ENCODE assay signal across 22 cellular contexts in genomic region chr1:63264161-63264560, GRCh38. TPM values are rescaled to one million over a fixed set of nuclear protein-coding genes. Genes with fewer than 3 reads are reported as not detected.
DNase-seq lines count a peak whose midpoint lies in the region; ATAC-seq, FAIRE-seq and TF ChIP-seq lines count a peak whose summit lies in the region.
"Had no signal": no experiment of that assay in that cellular context is flagged by ENCODE, and none has a peak within 500 bp of the region (broad histone marks: within the 10 kb centered on the region; RNA-seq: fewer than 3 reads in every experiment).

No MANE protein-coding gene starts in this region.

- DNase-seq in GM23338 (ENCODE audit: low spot score), result peak; percentile 5
- peak; percentile 64 for DNase-seq in LNCaP clone FGC (ENCODE audit: low read depth)
- DNase-seq in endothelial cell of umbilical vein (ENCODE audit: low read depth, low spot score), result peak; percentile 23
- peak; percentile 1 for DNase-seq in mesendoderm
- no peak for DNase-seq in activated effector memory CD4-positive, alpha-beta T cell treated with anti-CD3 and anti-CD28 coated beads, Interleukin-2, amount 50 U/mL, for 16 hours
- no peak for DNase-seq in NCI-H1417 (lab: John Stamatoyannopoulos, UW)
- no peak for DNase-seq in HK-2 (ENCODE audit: unreplicated experiment)
- DNase-seq: BE2C; CD4-positive, CD25-positive, alpha-beta regulatory T cell; DMS153; NCI-H1105; NCI-H2081 treated with DMSO at 0.1 percent for 48 hours; NCI-H2171 treated with DMSO at 0.1 percent for 48 hours; NCI-H524 treated with DMSO at 0.1 percent for 48 hours; RPMI8226; SHP77; SW 1271 had no signal

- no CpG with 5 or more reads among the region's 2 CpGs for WGBS in mesendoderm (ENCODE audit: extremely low coverage, insufficient coverage, low lambda C conversion rate)

- no peaks in the 10 kb centered on the region for H3K36me3 Mint-ChIP-seq in GM23338 (ENCODE audit: low read depth)
- H3K36me3 Mint-ChIP-seq: CD4-positive, CD25-positive, alpha-beta regulatory T cell had no signal

- no peak overlapping the region for H4K8ac ChIP-seq in mesendoderm (ENCODE audit: low read depth, low read length)

- H3K79me1 ChIP-seq in mesendoderm (ENCODE audit: low read length), result no peaks in the 10 kb centered on the region

- H3K4me1 Mint-ChIP-seq in GM23338, result peaks cover 7% of the 10 kb centered on the region
- H3K4me1 Mint-ChIP-seq: CD4-positive, CD25-positive, alpha-beta regulatory T cell had no signal

- H3K18ac ChIP-seq in mesendoderm (ENCODE audit: low read length), result no peak overlapping the region

- no peak overlapping the region for H3K27ac Mint-ChIP-seq in GM23338
- H3K27ac Mint-ChIP-seq: CD4-positive, CD25-positive, alpha-beta regulatory T cell had no signal

- H2BK120ac ChIP-seq in mesendoderm (ENCODE audit: low read depth, low read length), result no peak overlapping the region

- no TSS peak for BruUV-seq in endothelial cell of umbilical vein (replicated peaks; lab: Mats Ljungman, UMichigan)

- peak; percentile 9 to 45; a peak in 2 of 4 replicates for TF ChIP-seq CTCF in GM23338 (conservative IDR thresholded peaks at IDR 0.05; ENCODE audit: low read depth in 2 of 2)
- no peak for TF ChIP-seq CTCF in LNCaP clone FGC (IDR thresholded peaks at IDR 0.05; ENCODE audit: control insufficient read depth, extremely low read depth, insufficient read depth)
- TF ChIP-seq CTCF in endothelial cell of umbilical vein (IDR thresholded peaks at IDR 0.05; ENCODE audit: extremely low read depth in 1 of 2, insufficient read depth in 1 of 2, low read depth in 1 of 2, low read length in 2 of 2), result no peak

- no peak for FAIRE-seq in endothelial cell of umbilical vein (lab: Jason Lieb, UNC)
- FAIRE-seq: G401.6, GM12892, GM19239, K562 had no signal

- H3K27ac ChIP-seq in GM23338 (ENCODE audit: low read depth) (no peak overlapping the region), endothelial cell of umbilical vein (ENCODE audit: insufficient read depth, low read depth, low read length) (no peak overlapping the region), mesendoderm (ENCODE audit: low read depth, low read length) (no peak overlapping the region)
- H3K27ac ChIP-seq: SK-N-MC had no signal

- no peak overlapping the region for H4K5ac ChIP-seq in mesendoderm (ENCODE audit: low read length)

- H3K56ac ChIP-seq in mesendoderm (ENCODE audit: low read length), result no peak overlapping the region

- H2BK15ac ChIP-seq in mesendoderm (replicated peaks; ENCODE audit: low read depth), result no peak overlapping the region

- H3K27me3 ChIP-seq in GM23338 (ENCODE audit: insufficient read depth) (no peaks in the 10 kb centered on the region), endothelial cell of umbilical vein (ENCODE audit: control insufficient read depth in 2 of 2, insufficient read depth in 2 of 2, low read length in 2 of 2) (no peaks in the 10 kb centered on the region), mesendoderm (ENCODE audit: insufficient read depth, low read length, poor library complexity) (no peaks in the 10 kb centered on the region)
- H3K27me3 ChIP-seq: BE2C had no signal

- dilution Hi-C loops in endothelial cell of umbilical vein (cut with MboI; ENCODE audit: extremely low pct_ligation_motif_present, low sequenced_read_pairs), result no loop called here

- H3K27me3 Mint-ChIP-seq in GM23338 (ENCODE audit: insufficient read depth, low read depth, poor library complexity), result peaks cover 4% of the 10 kb centered on the region

- H3K4me3 Mint-ChIP-seq in GM23338, result no peak overlapping the region
- H3K4me3 Mint-ChIP-seq: CD4-positive, CD25-positive, alpha-beta regulatory T cell had no signal

- no peak overlapping the region for H3K23ac ChIP-seq in mesendoderm (ENCODE audit: low read length)

- no peaks in the 10 kb centered on the region for H3F3A ChIP-seq in GM23338 (replicated peaks; ENCODE audit: low read depth)

- no peak overlapping the region for H3K4me3 ChIP-seq in GM23338
- H3K4me3 ChIP-seq in LNCaP clone FGC (ENCODE audit: low read depth, low read length), result no peak overlapping the region
- H3K4me3 ChIP-seq in endothelial cell of umbilical vein (replicated peaks in 1 of 3; ENCODE audit: insufficient read depth in 1 of 3, low read depth in 1 of 3, low read length in 3 of 3), result no peak overlapping the region
- no peak overlapping the region for H3K4me3 ChIP-seq in mesendoderm (ENCODE audit: low read length)
- H3K4me3 ChIP-seq: K562, SK-N-MC had no signal

- H3K36me3 ChIP-seq in GM23338 (ENCODE audit: insufficient read depth) (no peaks in the 10 kb centered on the region), endothelial cell of umbilical vein (ENCODE audit: control insufficient read depth in 2 of 2, extremely low read depth in 1 of 2, insufficient read depth in 2 of 2, low read length in 2 of 2) (no peaks in the 10 kb centered on the region), mesendoderm (ENCODE audit: control insufficient read depth, insufficient read depth, low read length) (no peaks in the 10 kb centered on the region)
- H3K36me3 ChIP-seq: BE2C had no signal

- H3K9me3 Mint-ChIP-seq in GM23338, result no peaks in the 10 kb centered on the region

- no peak overlapping the region for H3K4ac ChIP-seq in mesendoderm (ENCODE audit: low read depth, low read length)

- ATAC-seq in GM23338, result no peak
- ATAC-seq: K562 had no signal

- H3K4me1 ChIP-seq in GM23338 (ENCODE audit: insufficient read depth) (peaks cover 8% of the 10 kb centered on the region; the same call in 1 of the 2 replicates), endothelial cell of umbilical vein (ENCODE audit: control insufficient read depth, extremely low read depth, insufficient read depth, low read length) (no peaks in the 10 kb centered on the region), mesendoderm (ENCODE audit: control insufficient read depth, low read depth, low read length) (no peaks in the 10 kb centered on the region)
- H3K4me1 ChIP-seq: BE2C had no signal

- H3K9me2 ChIP-seq in GM23338 (ENCODE audit: insufficient read depth), result peaks cover 12% of the 10 kb centered on the region

- H4K20me1 ChIP-seq in GM23338 (replicated peaks; ENCODE audit: insufficient read depth) (no peaks in the 10 kb centered on the region), endothelial cell of umbilical vein (replicated peaks; ENCODE audit: control insufficient read depth, extremely low read depth, insufficient read depth, low read length) (no peaks in the 10 kb centered on the region)

- no peak for TF ChIP-seq POLR2A in endothelial cell of umbilical vein (IDR thresholded peaks at IDR 0.05; ENCODE audit: low read depth, low read length)

- no peak overlapping the region for H3K4me2 ChIP-seq in GM23338
- no peak overlapping the region for H3K4me2 ChIP-seq in endothelial cell of umbilical vein (ENCODE audit: insufficient read depth, low read length)
- no peak overlapping the region for H3K4me2 ChIP-seq in mesendoderm (ENCODE audit: low read length)

- H3K9me1 ChIP-seq in endothelial cell of umbilical vein (replicated peaks; ENCODE audit: control insufficient read depth, extremely low read depth, insufficient read depth, low read length), result no peaks in the 10 kb centered on the region

- POLR2A ChIA-PET in endothelial cell of umbilical vein (lab: Charles Lee), result no interaction called here

- H2AFZ ChIP-seq in GM23338, result no peak overlapping the region
- no peak overlapping the region for H2AFZ ChIP-seq in endothelial cell of umbilical vein (ENCODE audit: low read depth, low read length)

- H2BK5ac ChIP-seq in mesendoderm (ENCODE audit: low read length), result no peak overlapping the region

- H3K9ac ChIP-seq in endothelial cell of umbilical vein (replicated peaks; ENCODE audit: extremely low read depth, insufficient read depth, low read length) (no peak overlapping the region), mesendoderm (ENCODE audit: low read length) (no peak overlapping the region)

- CTCF ChIA-PET in endothelial cell of umbilical vein (lab: Charles Lee), result no interaction called here

- H2AK5ac ChIP-seq in mesendoderm (ENCODE audit: low read length), result no peak overlapping the region

- intact Hi-C loops in endothelial cell of umbilical vein (cut with micrococcal nuclease), result no loop called here

- no peaks in the 10 kb centered on the region for H3K9me3 ChIP-seq in endothelial cell of umbilical vein (replicated peaks; ENCODE audit: control insufficient read depth, insufficient read depth, low read length)
- H3K9me3 ChIP-seq: BE2C had no signal

- H3K79me2 ChIP-seq in GM23338 (replicated peaks; ENCODE audit: insufficient read depth), result no peaks in the 10 kb centered on the region
- no peaks in the 10 kb centered on the region for H3K79me2 ChIP-seq in endothelial cell of umbilical vein (ENCODE audit: control insufficient read depth, insufficient read depth, low read length)
- H3K79me2 ChIP-seq in mesendoderm (ENCODE audit: control insufficient read depth, insufficient read depth, low read length), result no peaks in the 10 kb centered on the region

TF ChIP-seq in GM23338, 12 proteins besides CTCF, POLR2A, EP300 and RAD21 (continues in another document):
- no peak for TF ChIP-seq POLR2AphosphoS5 (IDR thresholded peaks at IDR 0.05; ENCODE audit: low read depth)

TF ChIP-seq in endothelial cell of umbilical vein, 7 proteins besides CTCF, POLR2A, EP300 and RAD21 (continues in another document):
- TF ChIP-seq FOS (IDR thresholded peaks at IDR 0.05; ENCODE audit: borderline replicate concordance, insufficient read depth, low read length), result no peak
- TF ChIP-seq GATA2 (IDR thresholded peaks at IDR 0.05; ENCODE audit: insufficient read depth, insufficient read length, low read depth, low read length), result no peak
- TF ChIP-seq MYC (IDR thresholded peaks at IDR 0.05; ENCODE audit: low read depth, low read length), result no peak
- TF ChIP-seq POLR2AphosphoS5 (IDR thresholded peaks at IDR 0.05; ENCODE audit: insufficient read depth, low read depth, low read length), result no peak
- no peak for TF ChIP-seq MAX (IDR thresholded peaks at IDR 0.05; ENCODE audit: insufficient read depth, insufficient read length)
- no peak for TF ChIP-seq EZH2 (IDR thresholded peaks at IDR 0.05; ENCODE audit: borderline replicate concordance, low read depth, low read length, severe bottlenecking)

RNA-seq across cellular contexts. Expression of gene FOXD3, which starts 58.2 kb away (rescaled TPM):
- total RNA-seq in GM23338 (2014; rRNA removed; shearing (Covaris generic)), result 41.3 and 49.0 TPM in 2 replicates
- polyA plus RNA-seq in GM23338 (2016; fragmentation: Nextera tagmentation; extraction: Ambion mirVana), result 13.8 and 14.3 TPM in 2 replicates
- total RNA-seq in endothelial cell of umbilical vein, result not detected in 2 replicates
- not detected in 2 replicates for polyA plus RNA-seq in endothelial cell of umbilical vein
- polyA plus RNA-seq in endothelial cell of umbilical vein (2011; cell fraction: cytosol; rRNA removed), result not detected in 2 replicates
- polyA plus RNA-seq in endothelial cell of umbilical vein (2011; cell fraction: nucleus; rRNA removed), result not detected in 2 replicates
- not detected in 2 replicates for polyA plus RNA-seq in endothelial cell of umbilical vein (2012)
- not detected in 2 replicates for polyA minus RNA-seq in endothelial cell of umbilical vein
- polyA minus RNA-seq in endothelial cell of umbilical vein (2011; cell fraction: cytosol; rRNA and poly(A)+ RNA removed), result not detected
- not detected in 2 replicates for polyA minus RNA-seq in endothelial cell of umbilical vein (2011; cell fraction: nucleus; rRNA and poly(A)+ RNA removed)
- 2.7 TPM for polyA plus RNA-seq in mesendoderm (2013, experiment 1 of 2)
- 3.4 TPM for polyA plus RNA-seq in mesendoderm (2013, experiment 2 of 2)
- total RNA-seq: CD4-positive, CD25-positive, alpha-beta regulatory T cell had no signal
- polyA plus RNA-seq: CD4-positive, CD25-positive, alpha-beta regulatory T cell had no signal

Comparison
In these comparisons a context has a peak if more than half of its experiments do, and no peak if none do; other contexts are left out.
1. DNase-seq: peak in GM23338 (single experiment), LNCaP clone FGC (single experiment), endothelial cell of umbilical vein (single experiment) and mesendoderm (single experiment); none in activated effector memory CD4-positive, alpha-beta T cell treated with anti-CD3 and anti-CD28 coated beads, Interleukin-2, amount 50 U/mL, for 16 hours (single experiment), NCI-H1417 (0 of 3) and HK-2 (single experiment).
2. CTCF ChIP-seq: peak in GM23338 (2 of 2); none in LNCaP clone FGC (single experiment) and endothelial cell of umbilical vein (0 of 2).
3. RNA of gene FOXD3, which starts 58.2 kb away (total RNA-seq): 41.3 to 49.0 TPM in GM23338; not detected in endothelial cell of umbilical vein; every median in the first group is over 10 times any median in the second.